8 cellular contexts compared by ENCODE assay signal in the genomic region with DNA sequence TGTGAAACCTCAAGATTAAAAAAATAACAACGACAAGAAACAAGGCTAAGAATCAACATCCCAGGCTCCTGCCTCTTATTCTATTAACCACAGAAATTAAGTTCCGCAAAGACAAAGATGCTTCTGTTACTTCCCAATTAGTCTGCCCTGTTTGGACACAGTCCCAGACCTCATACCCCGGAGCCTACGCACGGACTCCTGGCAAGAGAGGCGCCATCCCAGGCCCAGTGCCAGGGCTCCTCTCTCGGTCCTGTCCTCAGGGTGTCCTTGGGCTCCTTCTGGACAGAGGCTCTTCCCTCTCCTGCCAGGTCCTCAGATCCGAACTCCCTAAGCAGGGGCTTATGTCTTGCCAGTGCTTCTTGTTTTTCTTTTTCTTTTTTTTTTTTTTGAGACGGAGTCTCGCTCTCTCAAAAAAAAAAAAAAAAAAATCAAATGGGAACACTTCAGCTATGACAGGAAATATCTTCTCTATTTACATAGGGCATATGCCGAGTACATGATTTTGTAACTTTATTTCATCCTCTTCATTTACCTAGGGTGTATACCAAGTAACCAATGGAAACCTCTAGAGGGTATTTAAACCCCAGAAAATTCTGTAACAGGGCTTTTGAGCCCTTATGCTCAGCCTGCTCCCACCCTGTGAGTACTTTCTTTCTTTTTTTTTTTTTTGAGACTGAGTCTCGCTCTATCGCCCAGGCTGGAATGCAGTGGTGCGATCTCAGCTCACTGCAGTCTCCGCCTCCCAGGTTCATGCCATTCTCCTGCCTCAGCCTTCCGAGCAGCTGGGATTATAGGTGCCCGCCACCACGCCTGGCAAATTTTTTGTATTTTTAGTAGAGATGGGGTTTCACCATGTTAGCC. TPM values are rescaled to one million over a fixed set of nuclear protein-coding genes. Genes with fewer than 3 reads are reported as not detected.
DNase-seq lines count a peak whose midpoint lies in the region; ATAC-seq and TF ChIP-seq lines count a peak whose summit lies in the region.

No MANE protein-coding gene starts in this region.

- ATAC-seq in upper lobe of left lung (ENCODE audit: low FRiP score in 2 of 2) (peak; percentile 91 to 94), HG03342 (IDR thresholded peaks at IDR 0.05; ENCODE audit: unreplicated experiment) (no peak)

- TF ChIP-seq RAD21 in liver (IDR thresholded peaks at IDR 0.05) = no peak

- no peak for TF ChIP-seq POLR2A in breast epithelium (IDR thresholded peaks at IDR 0.05)
- TF ChIP-seq POLR2A in upper lobe of left lung (IDR thresholded peaks at IDR 0.05) = no peak

- DNase-seq in A172 (ENCODE audit: low spot score) (peak; percentile 55), NCI-H1092 treated with DMSO at 0.1 percent for 48 hours (lab: John Stamatoyannopoulos, UW) (peak; percentile 68), breast epithelium (ENCODE audit: low spot score in 2 of 2) (peak; percentile 95 to 98), upper lobe of left lung (peak; percentile 78 to 86), NCI-H524 treated with DMSO at 0.1 percent for 48 hours (lab: John Stamatoyannopoulos, UW) (no peak), NCI-H2227 (lab: John Stamatoyannopoulos, UW; ENCODE audit: unreplicated experiment) (no peak)

- H3K36me3 ChIP-seq in breast epithelium (no peaks in the 10 kb centered on the region), liver (ENCODE audit: control insufficient read depth in 4 of 4, insufficient read depth in 3 of 4, low read depth in 1 of 4, low read length in 3 of 4) (no peaks in the 10 kb centered on the region), upper lobe of left lung (no peaks in the 10 kb centered on the region)

- peaks cover 0 to 5% of the 10 kb centered on the region in 2 donors for H3K4me1 ChIP-seq in breast epithelium
- peaks cover 4 to 13% (median 4%) of the 10 kb centered on the region in 4 donors for H3K4me1 ChIP-seq in liver (ENCODE audit: control insufficient read depth in 4 of 4, insufficient read depth in 4 of 4, low read length in 3 of 4)
- peaks cover 7 to 12% (median 9%) of the 10 kb centered on the region in 4 donors for H3K4me1 ChIP-seq in upper lobe of left lung

- no peaks in the 10 kb centered on the region for H3K9me3 ChIP-seq in breast epithelium
- no peaks in the 10 kb centered on the region for H3K9me3 ChIP-seq in liver (ENCODE audit: control insufficient read depth in 4 of 4, low read length in 3 of 4)
- no peaks in the 10 kb centered on the region for H3K9me3 ChIP-seq in upper lobe of left lung

- 44% methylated on average over 18 of the region's 18 CpGs for WGBS in liver
- 36 to 38% methylated on average over 17 to 18 of the region's 18 CpGs for WGBS in upper lobe of left lung, 2 donors

- intact Hi-C loops in breast epithelium (cut with DNase I; ENCODE audit: low total_unique reads) = no loop called here

- H3K27me3 ChIP-seq in breast epithelium (no peaks in the 10 kb centered on the region), liver (ENCODE audit: control insufficient read depth in 4 of 4, insufficient read depth in 4 of 4, low read length in 3 of 4) (no peaks in the 10 kb centered on the region), upper lobe of left lung (no peaks in the 10 kb centered on the region)

- H3K4me3 ChIP-seq in breast epithelium (peak overlapping the region in 1 of 3 donors; percentile 23), liver (ENCODE audit: low read depth in 1 of 3, low read length in 3 of 3) (peak overlapping the region in 1 of 3 donors; percentile 16), upper lobe of left lung (peak overlapping the region in 2 of 4 donors; percentile 3 to 18)

- H3K27ac ChIP-seq in breast epithelium (peak overlapping the region; percentile 67 to 87), liver (ENCODE audit: low read depth in 1 of 2, low read length in 2 of 2) (no peak overlapping the region), upper lobe of left lung (peak overlapping the region; percentile 22 to 70 (median 64))

- TF ChIP-seq EP300 in upper lobe of left lung (IDR thresholded peaks at IDR 0.05) = peak in 1 of 4 donors; percentile 3

- H3K9ac ChIP-seq in liver (ENCODE audit: low read depth in 1 of 2, low read length in 2 of 2) = no peak overlapping the region

- no peak for TF ChIP-seq CTCF in breast epithelium (IDR thresholded peaks at IDR 0.05)
- TF ChIP-seq CTCF in liver (IDR thresholded peaks at IDR 0.05; ENCODE audit: low read depth, low read length, missing input control) = no peak
- no peak for TF ChIP-seq CTCF in upper lobe of left lung (IDR thresholded peaks at IDR 0.05)

TF ChIP-seq in liver, 16 proteins besides CTCF, POLR2A, EP300 and RAD21:
- TF ChIP-seq JUND (IDR thresholded peaks at IDR 0.05) = no peak
- TF ChIP-seq, protein P1, sequence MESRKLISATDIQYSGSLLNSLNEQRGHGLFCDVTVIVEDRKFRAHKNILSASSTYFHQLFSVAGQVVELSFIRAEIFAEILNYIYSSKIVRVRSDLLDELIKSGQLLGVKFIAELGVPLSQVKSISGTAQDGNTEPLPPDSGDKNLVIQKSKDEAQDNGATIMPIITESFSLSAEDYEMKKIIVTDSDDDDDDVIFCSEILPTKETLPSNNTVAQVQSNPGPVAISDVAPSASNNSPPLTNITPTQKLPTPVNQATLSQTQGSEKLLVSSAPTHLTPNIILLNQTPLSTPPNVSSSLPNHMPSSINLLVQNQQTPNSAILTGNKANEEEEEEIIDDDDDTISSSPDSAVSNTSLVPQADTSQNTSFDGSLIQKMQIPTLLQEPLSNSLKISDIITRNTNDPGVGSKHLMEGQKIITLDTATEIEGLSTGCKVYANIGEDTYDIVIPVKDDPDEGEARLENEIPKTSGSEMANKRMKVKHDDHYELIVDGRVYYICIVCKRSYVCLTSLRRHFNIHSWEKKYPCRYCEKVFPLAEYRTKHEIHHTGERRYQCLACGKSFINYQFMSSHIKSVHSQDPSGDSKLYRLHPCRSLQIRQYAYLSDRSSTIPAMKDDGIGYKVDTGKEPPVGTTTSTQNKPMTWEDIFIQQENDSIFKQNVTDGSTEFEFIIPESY (IDR thresholded peaks at IDR 0.05) = no peak
- peak in 1 of 2 donors; percentile 22 for TF ChIP-seq RXRA (IDR thresholded peaks at IDR 0.05)
- no peak for TF ChIP-seq TAF1 (conservative IDR thresholded peaks at IDR 0.05)
- TF ChIP-seq, protein P2, sequence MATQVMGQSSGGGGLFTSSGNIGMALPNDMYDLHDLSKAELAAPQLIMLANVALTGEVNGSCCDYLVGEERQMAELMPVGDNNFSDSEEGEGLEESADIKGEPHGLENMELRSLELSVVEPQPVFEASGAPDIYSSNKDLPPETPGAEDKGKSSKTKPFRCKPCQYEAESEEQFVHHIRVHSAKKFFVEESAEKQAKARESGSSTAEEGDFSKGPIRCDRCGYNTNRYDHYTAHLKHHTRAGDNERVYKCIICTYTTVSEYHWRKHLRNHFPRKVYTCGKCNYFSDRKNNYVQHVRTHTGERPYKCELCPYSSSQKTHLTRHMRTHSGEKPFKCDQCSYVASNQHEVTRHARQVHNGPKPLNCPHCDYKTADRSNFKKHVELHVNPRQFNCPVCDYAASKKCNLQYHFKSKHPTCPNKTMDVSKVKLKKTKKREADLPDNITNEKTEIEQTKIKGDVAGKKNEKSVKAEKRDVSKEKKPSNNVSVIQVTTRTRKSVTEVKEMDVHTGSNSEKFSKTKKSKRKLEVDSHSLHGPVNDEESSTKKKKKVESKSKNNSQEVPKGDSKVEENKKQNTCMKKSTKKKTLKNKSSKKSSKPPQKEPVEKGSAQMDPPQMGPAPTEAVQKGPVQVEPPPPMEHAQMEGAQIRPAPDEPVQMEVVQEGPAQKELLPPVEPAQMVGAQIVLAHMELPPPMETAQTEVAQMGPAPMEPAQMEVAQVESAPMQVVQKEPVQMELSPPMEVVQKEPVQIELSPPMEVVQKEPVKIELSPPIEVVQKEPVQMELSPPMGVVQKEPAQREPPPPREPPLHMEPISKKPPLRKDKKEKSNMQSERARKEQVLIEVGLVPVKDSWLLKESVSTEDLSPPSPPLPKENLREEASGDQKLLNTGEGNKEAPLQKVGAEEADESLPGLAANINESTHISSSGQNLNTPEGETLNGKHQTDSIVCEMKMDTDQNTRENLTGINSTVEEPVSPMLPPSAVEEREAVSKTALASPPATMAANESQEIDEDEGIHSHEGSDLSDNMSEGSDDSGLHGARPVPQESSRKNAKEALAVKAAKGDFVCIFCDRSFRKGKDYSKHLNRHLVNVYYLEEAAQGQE (IDR thresholded peaks at IDR 0.05) = no peak
- peak in 1 of 2 donors; percentile 22 for TF ChIP-seq HNF4A (conservative IDR thresholded peaks at IDR 0.05)
- peak; percentile 63 for TF ChIP-seq FOXA2 (IDR thresholded peaks at IDR 0.05)
- no peak for TF ChIP-seq HNF4G (IDR thresholded peaks at IDR 0.05)
- TF ChIP-seq YY1 (IDR thresholded peaks at IDR 0.05) = peak; percentile 26
- no peak for TF ChIP-seq EGR1 (IDR thresholded peaks at IDR 0.05; ENCODE audit: low read depth in 2 of 2)
TF ChIP-seq in liver: peak in this region for 4.

RNA-seq across cellular contexts. Expression of a gene that starts 11.7 kb away (rescaled TPM):
- total RNA-seq in A172 (2014; rRNA removed; shearing (Covaris generic)) = 1,393 and 1,401 TPM in 2 replicates
- 100 to 1,000 TPM; 400 to 717 (median 589) TPM for total RNA-seq in breast epithelium
- 100 to 1,000 TPM; 270 to 394 TPM for total RNA-seq in liver
- polyA plus RNA-seq in liver = 100 to 1,000 TPM; 365 to 499 TPM
- 1,000 to 10,000 TPM in 1 of 6 donors, 100 to 1,000 TPM in 5; 259 to 1,187 (median 717) TPM for total RNA-seq in upper lobe of left lung

RNA-seq across cellular contexts. Expression of a gene that starts 55.5 kb away (rescaled TPM):
- not detected in 2 replicates for total RNA-seq in A172 (2014; rRNA removed; shearing (Covaris generic))
- not detected for total RNA-seq in breast epithelium
- total RNA-seq in liver = not detected
- not detected for polyA plus RNA-seq in liver
- total RNA-seq in upper lobe of left lung = not detected

Comparison
In these comparisons a context has a peak if more than half of its experiments do, and no peak if none do; other contexts are left out.
1. DNase-seq: peak in A172 (single experiment), NCI-H1092 treated with DMSO at 0.1 percent for 48 hours (single experiment), breast epithelium (2 of 2) and upper lobe of left lung (2 of 2); none in NCI-H524 treated with DMSO at 0.1 percent for 48 hours (single experiment) and NCI-H2227 (single experiment).
2. H3K27ac ChIP-seq: peak in breast epithelium (2 of 2) and upper lobe of left lung (4 of 4); none in liver (0 of 2).